15 cellular contexts compared by ENCODE assay signal in genomic region chr5:15249152-15249551, GRCh38.
DNase-seq lines count a peak whose midpoint lies in the region; FAIRE-seq and TF ChIP-seq lines count a peak whose summit lies in the region.
"Had no signal": no experiment of that assay in that cellular context is flagged by ENCODE, and none has a peak within 500 bp of the region (broad histone marks: within the 10 kb centered on the region; RNA-seq: fewer than 3 reads in every experiment).

No MANE protein-coding gene starts in this region.

- POLR2A ChIA-PET in RWPE1 (lab: Yijun Ruan, JAX; ENCODE audit: low non-redundant PET) = no interaction called here

- H3K27ac ChIP-seq in RWPE1 = no peak overlapping the region
- H3K27ac ChIP-seq: lower lobe of right lung, pancreas, stomach had no signal

- DNase-seq in HS-27A (ENCODE audit: low read depth) = peak; percentile 58
- peak; percentile 52 for DNase-seq in RWPE1 (ENCODE audit: low spot score)
- peak; percentile 39 for DNase-seq in fibroblast of gingiva (ENCODE audit: low read depth)
- peak; percentile 37 for DNase-seq in stromal cell of bone marrow (ENCODE audit: low read depth)
- no peak for DNase-seq in D721Med (ENCODE audit: insufficient read length, low spot score)
- no peak for DNase-seq in NCI-H2081 (lab: John Stamatoyannopoulos, UW)
- DNase-seq in NCI-H1694 treated with DMSO at 0.1 percent for 48 hours (lab: John Stamatoyannopoulos, UW) = no peak
- DNase-seq: activated CD4-positive, alpha-beta T cell treated with anti-CD3 and anti-CD28 coated beads for 1 hour; central memory CD4-positive, alpha-beta T cell; DMS 273 treated with DMSO at 0.1 percent for 48 hours; glutamatergic neuron; lower lobe of right lung; pancreas; stimulated activated CD4-positive, alpha-beta T cell treated with anti-CD3 and anti-CD28 coated beads, Interleukin-4, amount 100 ng/mL, for 4 hours; stomach had no signal

- FAIRE-seq in D721Med (lab: Jason Lieb, UNC) = no peak
- FAIRE-seq: pancreas had no signal

- TF ChIP-seq CTCF in RWPE1 (conservative IDR thresholded peaks at IDR 0.05; ENCODE audit: low read depth) (no peak), D721Med (IDR thresholded peaks at IDR 0.05; ENCODE audit: insufficient read depth, missing control alignments) (no peak)

- CTCF ChIA-PET in RWPE1 (lab: Yijun Ruan, JAX) = no interaction called here

Comparison
In these comparisons a context has a peak if more than half of its experiments do, and no peak if none do; other contexts are left out.
1. DNase-seq: peak in HS-27A (single experiment), RWPE1 (single experiment), fibroblast of gingiva (single experiment) and stromal cell of bone marrow (single experiment); none in D721Med (single experiment), NCI-H2081 (0 of 2) and NCI-H1694 treated with DMSO at 0.1 percent for 48 hours (single experiment).